ENCODE assay signal across 1 cellular context in genomic region chr7:143289888-143290287, GRCh38.
TF ChIP-seq lines count a peak whose summit lies in the region.

No MANE protein-coding gene starts in this region.

TF ChIP-seq in K562, 482 proteins besides CTCF, POLR2A, EP300 and RAD21:
- TF ChIP-seq ZFP91 (CRISPR knock-in tag; IDR thresholded peaks at IDR 0.05) = 0 out of 2 replicates have a peak, but pooled peaks have one; percentile 14
- peak; percentile 5 for TF ChIP-seq ZNF280A (IDR thresholded peaks at IDR 0.05; ENCODE audit: low read depth, partially characterized antibody)
- peak; percentile 60; the same call in 1 of the 2 replicates for TF ChIP-seq BCOR (IDR thresholded peaks at IDR 0.05)
- peak; percentile 24; the same call in 1 of the 2 replicates for TF ChIP-seq MAFG (tag; conservative IDR thresholded peaks at IDR 0.05)
- peak; percentile 67 for TF ChIP-seq C11orf30 (IDR thresholded peaks at IDR 0.05; ENCODE audit: low read depth)
- TF ChIP-seq TEAD1 (CRISPR knock-in tag; IDR thresholded peaks at IDR 0.05) = 0 out of 4 replicates have a peak, but pooled peaks of 1 of the 2 experiments have one; percentile 35
- 0 out of 2 replicates have a peak, but pooled peaks have one; percentile 10 for TF ChIP-seq SMARCA4 (IDR thresholded peaks at IDR 0.05)
- TF ChIP-seq ZNF384 (IDR thresholded peaks at IDR 0.05; ENCODE audit: low read depth, low read length) = peak; percentile 82
- TF ChIP-seq ZNF316 (IDR thresholded peaks at IDR 0.05) = peak; percentile 58; the same call in 1 of the 2 replicates
- TF ChIP-seq NFE2 (IDR thresholded peaks at IDR 0.05; ENCODE audit: low read depth) = peak; percentile 70
- 0 out of 2 replicates have a peak, but pooled peaks have one; percentile 14 for TF ChIP-seq EP400 (IDR thresholded peaks at IDR 0.05)
- TF ChIP-seq KDM1A (IDR thresholded peaks at IDR 0.05) = 0 out of 4 replicates have a peak, but pooled peaks of 1 of the 2 experiments have one; percentile 28
- 0 out of 2 replicates have a peak, but pooled peaks have one; percentile 56 for TF ChIP-seq LARP7 (IDR thresholded peaks at IDR 0.05)
